Comparison of ENCODE assay signal across 14 cellular contexts in genomic region chr7:73899731-73900142, GRCh38. TPM values are rescaled to one million over a fixed set of nuclear protein-coding genes. Genes with fewer than 3 reads are reported as not detected.
DNase-seq lines count a peak whose midpoint lies in the region; ATAC-seq and TF ChIP-seq lines count a peak whose summit lies in the region.
"Had no signal": no experiment of that assay in that cellular context is flagged by ENCODE, and none has a peak within 500 bp of the region (broad histone marks: within the 10 kb centered on the region; RNA-seq: fewer than 3 reads in every experiment).

No MANE protein-coding gene starts in this region.

- ATAC-seq in HG02884 (IDR thresholded peaks at IDR 0.05; ENCODE audit: unreplicated experiment), result no peak
- ATAC-seq: activated T-helper 17 cell treated with anti-CD3 and anti-CD28 coated beads, Interleukin-2, amount 50 U/mL, for 72 hours; HCT116 had no signal

- H3K4me3 Mint-ChIP-seq in immature natural killer cell, result no peak overlapping the region
- H3K4me3 Mint-ChIP-seq: activated T-helper 17 cell treated with anti-CD3 and anti-CD28 coated beads, Interleukin-2, amount 50 U/mL, for 72 hours had no signal

- H3K4me1 ChIP-seq in osteoblast (ENCODE audit: insufficient read depth, low read length), result peaks cover 37% of the 10 kb centered on the region

- no peaks in the 10 kb centered on the region for H3K9me3 ChIP-seq in osteoblast (ENCODE audit: low read depth, low read length)

- no peaks in the 10 kb centered on the region for H3K79me2 ChIP-seq in osteoblast (ENCODE audit: insufficient read depth, low read length)

- peaks cover 0 to 3% (median 0%) of the 10 kb centered on the region in 3 donors for H3K27me3 Mint-ChIP-seq in immature natural killer cell (ENCODE audit: low read depth in 3 of 3)

- no peaks in the 10 kb centered on the region for H3K9me3 Mint-ChIP-seq in immature natural killer cell
- H3K9me3 Mint-ChIP-seq: activated T-helper 17 cell treated with anti-CD3 and anti-CD28 coated beads, Interleukin-2, amount 50 U/mL, for 72 hours had no signal

- H3K4me1 Mint-ChIP-seq in immature natural killer cell, result no peaks in the 10 kb centered on the region
- H3K4me1 Mint-ChIP-seq: activated T-helper 17 cell treated with anti-CD3 and anti-CD28 coated beads, Interleukin-2, amount 50 U/mL, for 72 hours; CD8-positive, alpha-beta memory T cell had no signal

- no peaks in the 10 kb centered on the region for H4K20me1 ChIP-seq in osteoblast (ENCODE audit: insufficient read depth, low read length)

- H3K4me2 ChIP-seq in osteoblast (ENCODE audit: insufficient read depth, low read length), result peak overlapping the region; percentile 20

- TF ChIP-seq CTCF in coronary artery (IDR thresholded peaks at IDR 0.05) (no peak), osteoblast (IDR thresholded peaks at IDR 0.05; ENCODE audit: extremely low read depth, low read depth, low read length) (no peak)

- H3K4me3 ChIP-seq in coronary artery (peak overlapping the region; percentile 8), osteoblast (ENCODE audit: insufficient read depth, low read length) (no peak overlapping the region)

- DNase-seq in AG08396 (ENCODE audit: low spot score), result peak; percentile 91
- peak; percentile 89 for DNase-seq in NCI-H1694 treated with DMSO at 0.1 percent for 48 hours (lab: John Stamatoyannopoulos, UW)
- peak; percentile 93 for DNase-seq in coronary artery (ENCODE audit: low spot score)
- DNase-seq in osteoblast (ENCODE audit: insufficient read length, low spot score, missing footprints), result peak; percentile 98
- no peak for DNase-seq in DMS153 treated with DMSO at 0.1 percent for 48 hours (lab: John Stamatoyannopoulos, UW; ENCODE audit: unreplicated experiment)
- no peak for DNase-seq in immature natural killer cell
- no peak for DNase-seq in NCI-H1048 (lab: John Stamatoyannopoulos, UW)
- DNase-seq: CD8-positive, alpha-beta memory T cell; foreskin melanocyte; stimulated activated CD4-positive, alpha-beta T cell treated with anti-CD3 and anti-CD28 coated beads, Interleukin-4, amount 100 ng/mL, for 1 hour; T-helper 9 cell had no signal

- H3K36me3 Mint-ChIP-seq in immature natural killer cell, result no peaks in the 10 kb centered on the region
- H3K36me3 Mint-ChIP-seq: CD8-positive, alpha-beta memory T cell had no signal

- H3K27ac ChIP-seq in coronary artery (peak overlapping the region; percentile 77 to 96), osteoblast (ENCODE audit: low read depth, low read length) (peak overlapping the region; percentile 76)

- no peaks in the 10 kb centered on the region for H3K36me3 ChIP-seq in osteoblast (ENCODE audit: insufficient read depth, low read length)

- H3K27me3 ChIP-seq in osteoblast (ENCODE audit: insufficient read depth, low read length), result no peaks in the 10 kb centered on the region

- no peak overlapping the region for H3K27ac Mint-ChIP-seq in immature natural killer cell
- H3K27ac Mint-ChIP-seq: activated T-helper 17 cell treated with anti-CD3 and anti-CD28 coated beads, Interleukin-2, amount 50 U/mL, for 72 hours; CD8-positive, alpha-beta memory T cell had no signal

- H2AFZ ChIP-seq in osteoblast (ENCODE audit: low read length), result peak overlapping the region; percentile 45

RNA-seq across cellular contexts. Expression of gene TMEM270, which starts 38.8 kb away (rescaled TPM):
- not detected in 2 replicates for total RNA-seq in osteoblast
- polyA plus RNA-seq in immature natural killer cell, result not detected
- total RNA-seq: activated T-helper 17 cell treated with anti-CD3 and anti-CD28 coated beads, Interleukin-2, amount 50 U/mL, for 72 hours; CD8-positive, alpha-beta memory T cell had no signal
- polyA plus RNA-seq: CD8-positive, alpha-beta memory T cell had no signal

RNA-seq across cellular contexts. Expression of gene METTL27, which starts 57.4 kb away (rescaled TPM):
- total RNA-seq in osteoblast, result 8.7 and 8.8 TPM in 2 replicates
- polyA plus RNA-seq in immature natural killer cell, result under 1 TPM in 1 of 3 donors, not detected in 2; 0.46 TPM
- total RNA-seq: CD8-positive, alpha-beta memory T cell had no signal
- polyA plus RNA-seq: CD8-positive, alpha-beta memory T cell had no signal

Comparison
In these comparisons a context has a peak if more than half of its experiments do, and no peak if none do; other contexts are left out.
1. DNase-seq: peak in AG08396 (single experiment), NCI-H1694 treated with DMSO at 0.1 percent for 48 hours (single experiment), coronary artery (single experiment) and osteoblast (single experiment); none in DMS153 treated with DMSO at 0.1 percent for 48 hours (single experiment), immature natural killer cell (0 of 3) and NCI-H1048 (single experiment).